In the genomic region with DNA sequence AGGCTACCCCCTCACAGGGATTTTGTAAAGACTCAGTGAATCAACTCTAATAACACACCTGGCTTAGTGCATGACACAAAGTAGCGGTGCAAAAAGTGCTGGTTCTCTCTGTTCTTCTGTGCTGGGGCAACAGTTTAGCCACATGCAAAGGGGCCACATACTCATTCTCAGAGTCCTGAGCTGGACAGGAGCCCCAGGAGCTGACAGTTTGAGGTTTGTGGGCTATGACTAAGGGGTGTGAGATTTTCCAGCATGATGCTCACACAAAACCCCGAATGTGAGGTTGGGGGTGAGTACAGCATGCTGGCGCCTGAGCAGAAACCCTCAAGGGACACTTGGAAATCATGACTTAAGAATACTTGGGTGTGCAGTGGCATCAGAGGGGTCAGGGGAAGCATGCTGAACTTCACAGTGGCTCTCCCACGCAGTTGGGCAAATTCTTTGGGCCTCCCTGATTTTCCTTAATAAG, we compare ENCODE assay signal across 9 cellular contexts. TPM values are rescaled to one million over a fixed set of nuclear protein-coding genes. Genes with fewer than 3 reads are reported as not detected.
DNase-seq lines count a peak whose midpoint lies in the region; ATAC-seq and TF ChIP-seq lines count a peak whose summit lies in the region.
"Had no signal": no experiment of that assay in that cellular context is flagged by ENCODE, and none has a peak within 500 bp of the region (broad histone marks: within the 10 kb centered on the region; RNA-seq: fewer than 3 reads in every experiment).

No MANE protein-coding gene starts in this region.

- no peaks in the 10 kb centered on the region for H3K9me3 Mint-ChIP-seq in activated CD4-positive, alpha-beta T cell treated with anti-CD3 and anti-CD28 coated beads, Interleukin-2, amount 10 ng/mL, durations not matched to agents 7 days and 5 days
- no peaks in the 10 kb centered on the region for H3K9me3 Mint-ChIP-seq in activated CD8-positive, alpha-beta T cell treated with anti-CD3 and anti-CD28 coated beads for 36 hours

- DNase-seq in activated CD4-positive, alpha-beta T cell treated with anti-CD3 and anti-CD28 coated beads, Interleukin-2, amount 10 ng/mL, durations not matched to agents 7 days and 5 days: peak; percentile 7
- DNase-seq in activated CD4-positive, alpha-beta T cell treated with anti-CD3 and anti-CD28 coated beads, Interleukin-2, amount 50 U/mL, for 4 hours: no peak
- peak; percentile 52 for DNase-seq in activated CD8-positive, alpha-beta T cell treated with anti-CD3 and anti-CD28 coated beads for 36 hours
- DNase-seq in smooth muscle cell of the brain vasculature (ENCODE audit: low read depth, low spot score) (peak; percentile 55), UCSD-AML1 (lab: John Stamatoyannopoulos, UW; ENCODE audit: unreplicated experiment) (no peak), foreskin melanocyte (no peak)
- DNase-seq: pancreas had no signal

- CTCF ChIA-PET in activated CD4-positive, alpha-beta T cell treated with anti-CD3 and anti-CD28 coated beads, Interleukin-2, amount 10 ng/mL, durations not matched to agents 7 days and 5 days (lab: Charles Lee): interaction anchor here (1.2 to 1.7 kb wide), 3 partner anchors 50 to 113 kb away, joined by 3 to 4 read pairs (median 3); no protein-coding TSS in a partner anchor
- CTCF ChIA-PET in activated CD8-positive, alpha-beta T cell treated with anti-CD3 and anti-CD28 coated beads for 36 hours (lab: Charles Lee): no interaction called here

- POLR2A ChIA-PET in activated CD4-positive, alpha-beta T cell treated with anti-CD3 and anti-CD28 coated beads, Interleukin-2, amount 10 ng/mL, durations not matched to agents 7 days and 5 days (lab: Charles Lee): interaction anchor here (1.0 kb wide), 1 partner anchor 108 kb away, joined by 3 read pairs; no protein-coding TSS in a partner anchor
- POLR2A ChIA-PET in activated CD8-positive, alpha-beta T cell treated with anti-CD3 and anti-CD28 coated beads for 36 hours (lab: Charles Lee): no interaction called here

- TF ChIP-seq CTCF in activated CD8-positive, alpha-beta T cell treated with anti-CD3 and anti-CD28 coated beads for 36 hours (IDR thresholded peaks at IDR 0.05): no peak

- H3K4me1 Mint-ChIP-seq in activated CD4-positive, alpha-beta T cell treated with anti-CD3 and anti-CD28 coated beads, Interleukin-2, amount 10 ng/mL, durations not matched to agents 7 days and 5 days: peaks cover 3% of the 10 kb centered on the region
- H3K4me1 Mint-ChIP-seq in activated CD8-positive, alpha-beta T cell treated with anti-CD3 and anti-CD28 coated beads for 36 hours (ENCODE audit: low read depth): peaks cover 9% of the 10 kb centered on the region

- intact Hi-C loops in activated CD8-positive, alpha-beta T cell treated with anti-CD3 and anti-CD28 coated beads for 36 hours (cut with micrococcal nuclease): no loop called here

- no peak overlapping the region for H3K4me3 Mint-ChIP-seq in activated CD4-positive, alpha-beta T cell treated with anti-CD3 and anti-CD28 coated beads, Interleukin-2, amount 10 ng/mL, durations not matched to agents 7 days and 5 days
- no peak overlapping the region for H3K4me3 Mint-ChIP-seq in activated CD8-positive, alpha-beta T cell treated with anti-CD3 and anti-CD28 coated beads for 36 hours

- H3K27ac Mint-ChIP-seq in activated CD4-positive, alpha-beta T cell treated with anti-CD3 and anti-CD28 coated beads, Interleukin-2, amount 10 ng/mL, durations not matched to agents 7 days and 5 days: no peak overlapping the region
- H3K27ac Mint-ChIP-seq in activated CD8-positive, alpha-beta T cell treated with anti-CD3 and anti-CD28 coated beads for 36 hours: no peak overlapping the region

- no peaks in the 10 kb centered on the region for H3K27me3 Mint-ChIP-seq in activated CD4-positive, alpha-beta T cell treated with anti-CD3 and anti-CD28 coated beads, Interleukin-2, amount 10 ng/mL, durations not matched to agents 7 days and 5 days
- peaks cover 6% of the 10 kb centered on the region for H3K27me3 Mint-ChIP-seq in activated CD8-positive, alpha-beta T cell treated with anti-CD3 and anti-CD28 coated beads for 36 hours

- ATAC-seq in HG03039 (IDR thresholded peaks at IDR 0.05; ENCODE audit: unreplicated experiment): peak; percentile 92
- ATAC-seq in activated CD8-positive, alpha-beta T cell treated with anti-CD3 and anti-CD28 coated beads for 36 hours: peak; percentile 87
- no peak for ATAC-seq in GM21526 (IDR thresholded peaks at IDR 0.05; ENCODE audit: low FRiP score, unreplicated experiment)

- H3K36me3 Mint-ChIP-seq in activated CD4-positive, alpha-beta T cell treated with anti-CD3 and anti-CD28 coated beads, Interleukin-2, amount 10 ng/mL, durations not matched to agents 7 days and 5 days (ENCODE audit: low read depth): no peaks in the 10 kb centered on the region
- H3K36me3 Mint-ChIP-seq in activated CD8-positive, alpha-beta T cell treated with anti-CD3 and anti-CD28 coated beads for 36 hours (ENCODE audit: low read depth): no peaks in the 10 kb centered on the region

RNA-seq across cellular contexts. Expression of a gene that starts 31.1 kb away (rescaled TPM):
- under 1 TPM; 0.52 to 0.64 TPM for total RNA-seq in activated CD4-positive, alpha-beta T cell treated with anti-CD3 and anti-CD28 coated beads, Interleukin-2, amount 10 ng/mL, durations not matched to agents 7 days and 5 days
- 1 to 10 TPM in 1 of 2 experiments, under 1 TPM in 1; 0.85 to 1.0 TPM for total RNA-seq in activated CD8-positive, alpha-beta T cell treated with anti-CD3 and anti-CD28 coated beads for 36 hours

Comparison
In these comparisons a context has a peak if more than half of its experiments do, and no peak if none do; other contexts are left out.
1. DNase-seq: peak in activated CD4-positive, alpha-beta T cell treated with anti-CD3 and anti-CD28 coated beads, Interleukin-2, amount 10 ng/mL, durations not matched to agents 7 days and 5 days (single experiment), activated CD8-positive, alpha-beta T cell treated with anti-CD3 and anti-CD28 coated beads for 36 hours (single experiment) and smooth muscle cell of the brain vasculature (single experiment); none in activated CD4-positive, alpha-beta T cell treated with anti-CD3 and anti-CD28 coated beads, Interleukin-2, amount 50 U/mL, for 4 hours (0 of 2), UCSD-AML1 (single experiment) and foreskin melanocyte (single experiment).